Comparison of ENCODE assay signal across 19 cellular contexts in genomic region chr10:79932841-79933379, GRCh38. TPM values are rescaled to one million over a fixed set of nuclear protein-coding genes. Genes with fewer than 3 reads are reported as not detected.
DNase-seq lines count a peak whose midpoint lies in the region; ATAC-seq and TF ChIP-seq lines count a peak whose summit lies in the region.
"Had no signal": no experiment of that assay in that cellular context is flagged by ENCODE, and none has a peak within 500 bp of the region (broad histone marks: within the 10 kb centered on the region; RNA-seq: fewer than 3 reads in every experiment).

No MANE protein-coding gene starts in this region.

- no peak for TF ChIP-seq POLR2A in spleen (IDR thresholded peaks at IDR 0.05)

- H3K36me3 ChIP-seq in left lung (peaks cover 0 to 3% of the 10 kb centered on the region in 2 donors), spleen (peaks cover 0 to 4% (median 0%) of the 10 kb centered on the region in 6 donors)
- H3K36me3 ChIP-seq: BLaER1 had no signal

- peaks cover 6% of the 10 kb centered on the region for H3K4me1 Mint-ChIP-seq in activated T-cell treated with anti-CD3 and anti-CD28 coated beads, Interleukin-2, amount 50 U/mL, for 72 hours (ENCODE audit: low read depth)

- TF ChIP-seq CTCF in left lung (IDR thresholded peaks at IDR 0.05) = no peak
- TF ChIP-seq CTCF in spleen (IDR thresholded peaks at IDR 0.05 in 8 of 11, conservative IDR thresholded peaks at IDR 0.05 in 3 of 11) = no peak

- peaks cover 0 to 9% of the 10 kb centered on the region in 2 donors for H3K4me1 ChIP-seq in left lung
- H3K4me1 ChIP-seq in spleen = peaks cover 5 to 28% (median 12%) of the 10 kb centered on the region in 6 donors
- H3K4me1 ChIP-seq: A549 had no signal

- no peaks in the 10 kb centered on the region for H3K36me3 Mint-ChIP-seq in activated T-cell treated with anti-CD3 and anti-CD28 coated beads, Interleukin-2, amount 50 U/mL, for 72 hours (ENCODE audit: insufficient read depth in 2 of 2)
- H3K36me3 Mint-ChIP-seq: CD4-positive, alpha-beta memory T cell had no signal

- H3K27me3 Mint-ChIP-seq in activated T-cell treated with anti-CD3 and anti-CD28 coated beads, Interleukin-2, amount 50 U/mL, for 72 hours (ENCODE audit: low read depth) = peaks cover 26% of the 10 kb centered on the region

- H3K27me3 ChIP-seq in left lung = peaks cover 0 to 17% of the 10 kb centered on the region in 2 donors
- peaks cover 0 to 22% (median 4%) of the 10 kb centered on the region in 7 donors for H3K27me3 ChIP-seq in spleen (replicated peaks in 1 of 7)
- H3K27me3 ChIP-seq: BLaER1 had no signal

- no peak overlapping the region for H3K4me3 Mint-ChIP-seq in activated T-cell treated with anti-CD3 and anti-CD28 coated beads, Interleukin-2, amount 50 U/mL, for 72 hours
- H3K4me3 Mint-ChIP-seq: CD14-positive monocyte; CD4-positive, alpha-beta memory T cell had no signal

- no peaks in the 10 kb centered on the region for H3K9me3 ChIP-seq in left lung
- H3K9me3 ChIP-seq in spleen = no peaks in the 10 kb centered on the region
- H3K9me3 ChIP-seq: A549, BLaER1 had no signal

- peak overlapping the region; percentile 11 to 25 for H3K27ac ChIP-seq in left lung
- no peak overlapping the region for H3K27ac ChIP-seq in spleen
- H3K27ac ChIP-seq: A549, BLaER1, GM23248, HL-60 had no signal

- H3K4me3 ChIP-seq in left lung (no peak overlapping the region), spleen (no peak overlapping the region)
- H3K4me3 ChIP-seq: A549, BLaER1, GM23248 had no signal

- WGBS in spleen, 5 donors = 81 to 87% (median 83%) methylated on average over 4 of the region's 4 CpGs

- DNase-seq in NCI-H510A treated with DMSO at 0.1 percent for 48 hours (lab: John Stamatoyannopoulos, UW) = peak; percentile 38
- DNase-seq in NCI-H510A (lab: John Stamatoyannopoulos, UW) = no peak
- DNase-seq in DMS53 treated with DMSO at 0.1 percent for 48 hours (lab: John Stamatoyannopoulos, UW; ENCODE audit: unreplicated experiment) = peak; percentile 18
- no peak for DNase-seq in left lung
- DNase-seq in spleen = peak; percentile 42
- DNase-seq in central memory CD4-positive, alpha-beta T cell = no peak
- DNase-seq in NCI-H1105 (lab: John Stamatoyannopoulos, UW) = no peak
- DNase-seq in activated T-cell treated with anti-CD3 and anti-CD28 coated beads, Interleukin-2, amount 50 U/mL, for 72 hours = no peak
- DNase-seq: CD4-positive, alpha-beta memory T cell; GDM1; GM23248; HCEC 1CT had no signal

- no peak overlapping the region for H3K27ac Mint-ChIP-seq in activated T-cell treated with anti-CD3 and anti-CD28 coated beads, Interleukin-2, amount 50 U/mL, for 72 hours
- H3K27ac Mint-ChIP-seq: CD4-positive, alpha-beta memory T cell had no signal

- H3K9me3 Mint-ChIP-seq in activated T-cell treated with anti-CD3 and anti-CD28 coated beads, Interleukin-2, amount 50 U/mL, for 72 hours = no peaks in the 10 kb centered on the region
- H3K9me3 Mint-ChIP-seq: CD4-positive, alpha-beta memory T cell had no signal

- intact Hi-C loops in left lung (cut with DNase I) = no loop called here
- intact Hi-C loops in spleen (cut with DNase I; ENCODE audit: low total_unique reads) = no loop called here

- peak; percentile 79 for ATAC-seq in left lung
- no peak for ATAC-seq in activated T-cell treated with anti-CD3 and anti-CD28 coated beads, Interleukin-2, amount 50 U/mL, for 72 hours (replicated peaks in 1 of 2)
- ATAC-seq: A549 had no signal

RNA-seq across cellular contexts. Expression of gene SFTPD, which starts 16.0 kb away (rescaled TPM):
- 100 to 1,000 TPM; 323 to 878 TPM for total RNA-seq in left lung
- not detected for total RNA-seq in spleen
- under 1 TPM; 0.15 to 0.33 (median 0.19) TPM for polyA plus RNA-seq in spleen
- not detected for total RNA-seq in activated T-cell treated with anti-CD3 and anti-CD28 coated beads, Interleukin-2, amount 50 U/mL, for 72 hours
- total RNA-seq: CD4-positive, alpha-beta memory T cell; Daoy; GM23248; H4; HT1080 had no signal
- polyA plus RNA-seq: CD4-positive, alpha-beta memory T cell had no signal

Comparison
In these comparisons a context has a peak if more than half of its experiments do, and no peak if none do; other contexts are left out.
1. DNase-seq: peak in NCI-H510A treated with DMSO at 0.1 percent for 48 hours (single experiment), DMS53 treated with DMSO at 0.1 percent for 48 hours (single experiment) and spleen (single experiment); none in NCI-H510A (single experiment), left lung (0 of 2), central memory CD4-positive, alpha-beta T cell (single experiment), NCI-H1105 (single experiment) and activated T-cell treated with anti-CD3 and anti-CD28 coated beads, Interleukin-2, amount 50 U/mL, for 72 hours (0 of 2).
2. H3K27ac ChIP-seq: peak in left lung (2 of 2); none in spleen (0 of 8).
3. RNA of gene SFTPD, which starts 16.0 kb away (total RNA-seq): 323 to 878 TPM in left lung; not detected in activated T-cell treated with anti-CD3 and anti-CD28 coated beads, Interleukin-2, amount 50 U/mL, for 72 hours and not detected in spleen; every median in the first group is over 100 times any median in the second.